ENCODE assay signal across 13 cellular contexts in the genomic region with DNA sequence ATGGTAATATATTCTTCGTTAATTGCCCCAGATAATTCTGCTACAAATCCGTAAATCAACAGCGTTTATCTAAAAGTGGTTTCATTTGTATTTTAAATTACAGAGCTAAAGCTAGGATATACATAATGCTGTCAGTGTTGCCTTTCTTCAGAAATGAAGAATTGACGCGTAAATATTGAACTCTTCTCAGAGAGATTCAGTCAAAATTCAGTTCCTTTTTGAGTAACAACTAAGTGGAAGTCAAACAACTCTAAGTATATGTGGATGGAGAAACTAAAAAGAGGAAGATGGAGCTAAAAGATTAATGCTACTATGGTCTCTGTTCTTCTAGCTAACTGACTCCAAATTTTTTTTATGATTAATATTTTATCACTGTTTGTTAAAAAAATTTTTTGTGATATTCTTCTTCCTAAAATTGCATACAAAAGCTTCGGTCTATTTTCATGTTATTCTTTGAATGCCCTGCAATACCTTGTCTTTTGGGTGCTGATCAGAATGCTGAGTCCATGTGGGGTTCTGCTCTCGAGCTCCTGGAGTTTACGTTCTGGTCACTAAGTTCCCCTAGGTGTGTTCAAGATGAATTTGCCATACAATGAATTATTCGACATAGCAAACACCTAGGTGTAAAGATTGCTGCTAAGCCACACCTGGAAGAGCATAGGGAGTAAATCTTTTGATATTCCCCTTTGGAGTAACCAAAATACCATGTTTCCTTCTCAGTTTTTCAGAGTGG. TPM values are rescaled to one million over a fixed set of nuclear protein-coding genes. Genes with fewer than 3 reads are reported as not detected.
DNase-seq lines count a peak whose midpoint lies in the region; ATAC-seq, FAIRE-seq and TF ChIP-seq lines count a peak whose summit lies in the region.
"Had no signal": no experiment of that assay in that cellular context is flagged by ENCODE, and none has a peak within 500 bp of the region (broad histone marks: within the 10 kb centered on the region; RNA-seq: fewer than 3 reads in every experiment).

No MANE protein-coding gene starts in this region.

- TF ChIP-seq POLR2A in GM12892 (IDR thresholded peaks at IDR 0.05; ENCODE audit: low read depth, low read length) (no peak), tibial nerve (IDR thresholded peaks at IDR 0.05) (no peak)

- TF ChIP-seq CTCF in OCI-LY3 (IDR thresholded peaks at IDR 0.05; ENCODE audit: low read depth, low read length) (no peak), left ventricle myocardium inferior (IDR thresholded peaks at IDR 0.05; ENCODE audit: borderline replicate concordance) (no peak), tibial nerve (IDR thresholded peaks at IDR 0.05) (no peak), coronary artery (IDR thresholded peaks at IDR 0.05) (no peak)

- peak; percentile 55 for ATAC-seq in GM19351 (IDR thresholded peaks at IDR 0.05; ENCODE audit: unreplicated experiment)
- peak; percentile 52 for ATAC-seq in HG02981 (IDR thresholded peaks at IDR 0.05; ENCODE audit: unreplicated experiment)
- ATAC-seq: mucosa of descending colon, sciatic nerve had no signal

- peak overlapping the region; percentile 57 for H3K9ac ChIP-seq in OCI-LY3 (ENCODE audit: low read length)
- H3K9ac ChIP-seq: KMS-11 had no signal

- H3K27me3 ChIP-seq in OCI-LY3 (ENCODE audit: low read depth, low read length), result no peaks in the 10 kb centered on the region
- no peaks in the 10 kb centered on the region for H3K27me3 ChIP-seq in left ventricle myocardium inferior (ENCODE audit: low read depth)
- H3K27me3 ChIP-seq in tibial nerve, result no peaks in the 10 kb centered on the region

- H3K27ac ChIP-seq in OCI-LY3 (ENCODE audit: low read length) (peak overlapping the region; percentile 93), left ventricle myocardium inferior (replicated peaks) (no peak overlapping the region), tibial nerve (no peak overlapping the region), coronary artery (no peak overlapping the region)
- H3K27ac ChIP-seq: KMS-11 had no signal

- H3K9me3 ChIP-seq in OCI-LY3 (ENCODE audit: insufficient read depth, low read length) (no peaks in the 10 kb centered on the region), left ventricle myocardium inferior (replicated peaks) (no peaks in the 10 kb centered on the region), tibial nerve (no peaks in the 10 kb centered on the region)
- H3K9me3 ChIP-seq: mucosa of descending colon had no signal

- H4K20me1 ChIP-seq in OCI-LY3 (ENCODE audit: insufficient read depth, low read length), result peaks cover 51% of the 10 kb centered on the region

- intact Hi-C loops in left ventricle myocardium inferior (cut with micrococcal nuclease), result no loop called here

- peak overlapping the region; percentile 55 for H3K4me3 ChIP-seq in OCI-LY3 (ENCODE audit: low read length)
- no peak overlapping the region for H3K4me3 ChIP-seq in left ventricle myocardium inferior
- no peak overlapping the region for H3K4me3 ChIP-seq in tibial nerve
- H3K4me3 ChIP-seq in coronary artery, result no peak overlapping the region
- H3K4me3 ChIP-seq: mucosa of descending colon had no signal

- H3K36me3 ChIP-seq in OCI-LY3 (replicated peaks; ENCODE audit: low read depth, low read length) (peaks cover 52% of the 10 kb centered on the region), left ventricle myocardium inferior (peaks cover 5% of the 10 kb centered on the region), tibial nerve (no peaks in the 10 kb centered on the region)

- no peak overlapping the region for H2AFZ ChIP-seq in OCI-LY3 (ENCODE audit: low read depth, low read length)

- DNase-seq in GM12892 (ENCODE audit: insufficient read length) (no peak), left ventricle myocardium inferior (no peak), middle frontal gyrus (ENCODE audit: extremely low spot score, low spot score) (no peak), tibial nerve (ENCODE audit: low spot score in 2 of 2) (no peak), coronary artery (ENCODE audit: low spot score) (no peak)
- DNase-seq: H9, mucosa of descending colon, NCI-H526 had no signal

- peak; percentile 62 for FAIRE-seq in GM12892 (lab: Jason Lieb, UNC)

- H3K4me1 ChIP-seq in OCI-LY3 (ENCODE audit: low read length), result peaks cover 71% of the 10 kb centered on the region
- H3K4me1 ChIP-seq in left ventricle myocardium inferior, result peaks cover 26% of the 10 kb centered on the region
- peaks cover 0 to 63% (median 12%) of the 10 kb centered on the region in 4 donors for H3K4me1 ChIP-seq in tibial nerve

- 78 to 79% methylated on average over 9 of the region's 9 CpGs for WGBS in tibial nerve, 2 donors

- peak overlapping the region; percentile 74 for H3K4me2 ChIP-seq in OCI-LY3 (ENCODE audit: low read length)
- H3K4me2 ChIP-seq: KMS-11 had no signal

- TF ChIP-seq EP300 in tibial nerve (IDR thresholded peaks at IDR 0.05), result no peak

- peaks cover 96% of the 10 kb centered on the region for H3K79me2 ChIP-seq in OCI-LY3 (ENCODE audit: low read length)

RNA-seq across cellular contexts. Expression of a gene that starts 20.7 kb away (rescaled TPM):
- polyA plus RNA-seq in GM12892 (2012; ENCODE audit: missing spikeins), result 76.6 TPM
- total RNA-seq in left ventricle myocardium inferior, result 26.5 TPM
- 10 to 100 TPM; 41.2 to 72.2 (median 67.4) TPM for total RNA-seq in tibial nerve
